In genomic region chr12:47965581-47965980, GRCh38 we compare ENCODE assay signal across 17 cellular contexts. TPM values are rescaled to one million over a fixed set of nuclear protein-coding genes. Genes with fewer than 3 reads are reported as not detected.
A peak's percentile ranks its signal among the peaks of the same experiment; 100 is the strongest.
DNase-seq lines count a peak whose midpoint lies in the region; ATAC-seq and TF ChIP-seq lines count a peak whose summit lies in the region.
"Had no signal": no experiment of that assay in that cellular context is flagged by ENCODE, and none has a peak within 500 bp of the region (broad histone marks: within the 10 kb centered on the region; RNA-seq: fewer than 3 reads in every experiment).

No MANE protein-coding gene starts in this region.

- ATAC-seq in HG02938 (IDR thresholded peaks at IDR 0.05; ENCODE audit: unreplicated experiment) (no peak), HG02885 (IDR thresholded peaks at IDR 0.05; ENCODE audit: poor library complexity, unreplicated experiment) (no peak)

- H3K4me1 Mint-ChIP-seq in activated naive CD8-positive, alpha-beta T cell (ENCODE audit: low read depth), result peaks cover 28% of the 10 kb centered on the region
- H3K4me1 Mint-ChIP-seq in activated naive CD8-positive, alpha-beta T cell treated with anti-CD3 and anti-CD28 coated beads for 36 hours, result peaks cover 24% of the 10 kb centered on the region
- peaks cover 12% of the 10 kb centered on the region for H3K4me1 Mint-ChIP-seq in endothelial cell (ENCODE audit: unreplicated experiment)

- no peak overlapping the region for H3K27ac Mint-ChIP-seq in activated naive CD8-positive, alpha-beta T cell
- no peak overlapping the region for H3K27ac Mint-ChIP-seq in activated naive CD8-positive, alpha-beta T cell treated with anti-CD3 and anti-CD28 coated beads for 36 hours
- H3K27ac Mint-ChIP-seq in endothelial cell (ENCODE audit: unreplicated experiment), result no peak overlapping the region

- intact Hi-C loops in transverse colon (cut with DNase I; ENCODE audit: low total_unique reads), result no loop called here

- no peaks in the 10 kb centered on the region for H3K9me3 Mint-ChIP-seq in activated naive CD8-positive, alpha-beta T cell (ENCODE audit: low read depth)
- H3K9me3 Mint-ChIP-seq in activated naive CD8-positive, alpha-beta T cell treated with anti-CD3 and anti-CD28 coated beads for 36 hours, result no peaks in the 10 kb centered on the region
- no peaks in the 10 kb centered on the region for H3K9me3 Mint-ChIP-seq in endothelial cell (ENCODE audit: unreplicated experiment)

- TF ChIP-seq POLR2A in transverse colon (IDR thresholded peaks at IDR 0.05), result peak; percentile 29

- in situ Hi-C loops in transverse colon (cut with MboI; ENCODE audit: low pct_ligation_motif_present in 1 of 4, low pct_unique_long_range_greater_than_20kb in 1 of 4, low sequenced_read_pairs in 3 of 4), result loop anchor here in 3 of 4 donors (25.0 kb wide), 2 partner anchors 197 to 228 kb away; partner anchors contain the start of genes ASB8 (in 3 of the 3) and ENDOU (in 1 of the 3)

- H3K4me1 ChIP-seq in OCI-LY1 (ENCODE audit: insufficient read depth, low read length, severe bottlenecking) (peaks cover 29% of the 10 kb centered on the region), transverse colon (peaks cover 15 to 29% (median 20%) of the 10 kb centered on the region in 4 donors)

- H3K27ac ChIP-seq in OCI-LY1 (ENCODE audit: low read depth, low read length, poor library complexity, severe bottlenecking) (no peak overlapping the region), transverse colon (peak overlapping the region; percentile 80 to 87 (median 86))
- H3K27ac ChIP-seq: parathyroid adenoma, PC-9 had no signal

- H3F3A ChIP-seq in OCI-LY1 (ENCODE audit: insufficient read depth, low read length), result no peaks in the 10 kb centered on the region; the same call in 1 of the 2 replicates

- H3K36me3 ChIP-seq in OCI-LY1 (ENCODE audit: insufficient read depth, low read length) (peaks cover 60% of the 10 kb centered on the region), transverse colon (no peaks in the 10 kb centered on the region)

- peaks cover 5% of the 10 kb centered on the region for H3K36me3 Mint-ChIP-seq in activated naive CD8-positive, alpha-beta T cell
- peaks cover 31% of the 10 kb centered on the region for H3K36me3 Mint-ChIP-seq in activated naive CD8-positive, alpha-beta T cell treated with anti-CD3 and anti-CD28 coated beads for 36 hours
- H3K36me3 Mint-ChIP-seq in endothelial cell (ENCODE audit: low read depth, unreplicated experiment), result no peaks in the 10 kb centered on the region

- no peak for TF ChIP-seq EP300 in transverse colon (IDR thresholded peaks at IDR 0.05; ENCODE audit: low read depth)

- peaks cover 1% of the 10 kb centered on the region for H3K27me3 Mint-ChIP-seq in activated naive CD8-positive, alpha-beta T cell
- peaks cover 16% of the 10 kb centered on the region for H3K27me3 Mint-ChIP-seq in activated naive CD8-positive, alpha-beta T cell treated with anti-CD3 and anti-CD28 coated beads for 36 hours
- peaks cover 8% of the 10 kb centered on the region for H3K27me3 Mint-ChIP-seq in endothelial cell (ENCODE audit: unreplicated experiment)

- TF ChIP-seq CTCF in OCI-LY1 (IDR thresholded peaks at IDR 0.05; ENCODE audit: low read length) (no peak), endothelial cell (IDR thresholded peaks at IDR 0.05; ENCODE audit: unreplicated experiment) (no peak), transverse colon (IDR thresholded peaks at IDR 0.05) (no peak)

- H3K4me3 Mint-ChIP-seq in activated naive CD8-positive, alpha-beta T cell, result peak overlapping the region; percentile 98
- H3K4me3 Mint-ChIP-seq in activated naive CD8-positive, alpha-beta T cell treated with anti-CD3 and anti-CD28 coated beads for 36 hours, result no peak overlapping the region
- peak overlapping the region; percentile 6 for H3K4me3 Mint-ChIP-seq in endothelial cell (ENCODE audit: unreplicated experiment)

- no peaks in the 10 kb centered on the region for H3K79me2 ChIP-seq in OCI-LY1 (ENCODE audit: insufficient read depth, low read length)
- H3K79me2 ChIP-seq: parathyroid adenoma had no signal

- H3K9ac ChIP-seq in OCI-LY1 (ENCODE audit: low read length), result no peak overlapping the region; the same call in 1 of the 2 replicates
- H3K9ac ChIP-seq: parathyroid adenoma had no signal

- H3K27me3 ChIP-seq in OCI-LY1 (ENCODE audit: insufficient read depth, low read length), result no peaks in the 10 kb centered on the region
- no peaks in the 10 kb centered on the region for H3K27me3 ChIP-seq in transverse colon
- H3K27me3 ChIP-seq: ascending aorta had no signal

- H3K4me2 ChIP-seq in OCI-LY1 (ENCODE audit: low read length), result peak overlapping the region; percentile 93; the same call in 1 of the 2 replicates
- H3K4me2 ChIP-seq: PC-9 had no signal

- no peaks in the 10 kb centered on the region for H4K20me1 ChIP-seq in OCI-LY1 (ENCODE audit: insufficient read depth, low read length)

- no peaks in the 10 kb centered on the region for H3K9me2 ChIP-seq in OCI-LY1 (ENCODE audit: low read depth, low read length)

- no peak for DNase-seq in activated naive CD8-positive, alpha-beta T cell treated with anti-CD3 and anti-CD28 coated beads for 36 hours
- DNase-seq in endothelial cell (ENCODE audit: low spot score) (no peak), transverse colon (peak; percentile 51), GM19240 (ENCODE audit: insufficient read length, low spot score) (no peak)
- DNase-seq: foreskin fibroblast; Kasumi-1; NCI-H1105 treated with DMSO at 0.1 percent for 48 hours; NCI-H526; PC-9; stimulated activated CD4-positive, alpha-beta T cell treated with anti-CD3 and anti-CD28 coated beads, Interleukin-2, amount 100 ng/mL, for 48 hours had no signal

- H3K9me3 ChIP-seq in OCI-LY1 (ENCODE audit: low read length) (no peaks in the 10 kb centered on the region), transverse colon (no peaks in the 10 kb centered on the region)
- H3K9me3 ChIP-seq: ascending aorta had no signal

- no peak overlapping the region for H3K4me3 ChIP-seq in OCI-LY1 (ENCODE audit: low read depth, low read length, poor library complexity, severe bottlenecking)
- H3K4me3 ChIP-seq in transverse colon, result no peak overlapping the region
- H3K4me3 ChIP-seq: ascending aorta, PC-9 had no signal

- no peak overlapping the region for H2AFZ ChIP-seq in OCI-LY1 (ENCODE audit: low read length)
- H2AFZ ChIP-seq: parathyroid adenoma, PC-9 had no signal

- WGBS in transverse colon (ENCODE audit: low coverage in 1 of 2), 2 donors, result 54 to 69% methylated on average over 2 to 3 of the region's 3 CpGs

RNA-seq across cellular contexts. Expression of gene TMEM106C, which starts 2.2 kb away (rescaled TPM):
- 100 to 1,000 TPM; 158 to 168 TPM for total RNA-seq in activated naive CD8-positive, alpha-beta T cell treated with anti-CD3 and anti-CD28 coated beads for 36 hours
- 41.0 TPM for total RNA-seq in endothelial cell (ENCODE audit: unreplicated experiment)
- 100 to 1,000 TPM in 2 of 4 donors, 10 to 100 TPM in 2; 51.9 to 258 (median 113) TPM for total RNA-seq in transverse colon

RNA-seq across cellular contexts. Expression of gene COL2A1, which starts 38.7 kb away (rescaled TPM):
- under 1 TPM in 1 of 2 experiments, not detected in 1; 0.04 TPM for total RNA-seq in activated naive CD8-positive, alpha-beta T cell treated with anti-CD3 and anti-CD28 coated beads for 36 hours
- 1.9 TPM for total RNA-seq in endothelial cell (ENCODE audit: unreplicated experiment)
- 1 to 10 TPM in 2 of 4 donors, under 1 TPM in 2; 0.16 to 4.2 (median 1.9) TPM for total RNA-seq in transverse colon
- total RNA-seq: ascending aorta, HT-29, PC-9 had no signal
